Comparison of ENCODE assay signal across 15 cellular contexts in genomic region chr13:80923907-80924306, GRCh38.
DNase-seq lines count a peak whose midpoint lies in the region; TF ChIP-seq lines count a peak whose summit lies in the region.
"Had no signal": no experiment of that assay in that cellular context is flagged by ENCODE, and none has a peak within 500 bp of the region (broad histone marks: within the 10 kb centered on the region; RNA-seq: fewer than 3 reads in every experiment).

No MANE protein-coding gene starts in this region.

- H3K4me3 ChIP-seq in choroid plexus epithelial cell (ENCODE audit: low read depth, low read length) (no peak overlapping the region), hepatocyte (no peak overlapping the region)
- H3K4me3 ChIP-seq: lung had no signal

- no peaks in the 10 kb centered on the region for H3K4me1 ChIP-seq in hepatocyte (ENCODE audit: insufficient read depth)

- H3K9me3 ChIP-seq in hepatocyte (ENCODE audit: low read depth): no peaks in the 10 kb centered on the region
- H3K9me3 ChIP-seq: neutrophil had no signal

- no peaks in the 10 kb centered on the region for H3K79me2 ChIP-seq in hepatocyte

- no peaks in the 10 kb centered on the region for H3K36me3 ChIP-seq in hepatocyte (replicated peaks; ENCODE audit: insufficient read depth, low read depth)
- H3K36me3 ChIP-seq: neutrophil had no signal

- in situ Hi-C loops in GM13977 (cut with MboI; ENCODE audit: low pct_unique_long_range_greater_than_20kb, low sequenced_read_pairs, unreplicated experiment) (no loop called here), G401 (cut with HindIII; ENCODE audit: low sequenced_read_pairs) (no loop called here)

- no peak overlapping the region for H2AFZ ChIP-seq in hepatocyte

- no peaks in the 10 kb centered on the region for H3K9me2 ChIP-seq in hepatocyte (replicated peaks; ENCODE audit: insufficient read depth)

- no peak overlapping the region for H3K27ac ChIP-seq in hepatocyte
- H3K27ac ChIP-seq: neutrophil had no signal

- peak; percentile 21 for TF ChIP-seq CTCF in GM13977 (IDR thresholded peaks at IDR 0.05; ENCODE audit: extremely low read depth, insufficient read depth, missing control alignments)
- TF ChIP-seq CTCF in choroid plexus epithelial cell (conservative IDR thresholded peaks at IDR 0.05; ENCODE audit: low read depth, low read length): peak; percentile 53
- TF ChIP-seq CTCF in hepatocyte (IDR thresholded peaks at IDR 0.05; ENCODE audit: poor library complexity): peak; percentile 42

- no peaks in the 10 kb centered on the region for H3K27me3 ChIP-seq in hepatocyte
- H3K27me3 ChIP-seq: neutrophil had no signal

- peak; percentile 4 for DNase-seq in GM13977 (ENCODE audit: low spot score)
- DNase-seq in NCI-H1417 (lab: John Stamatoyannopoulos, UW): peak in 2 of 3 experiments; percentile 5 to 36
- DNase-seq in choroid plexus epithelial cell (ENCODE audit: low read depth): peak; percentile 36
- DNase-seq in hepatocyte (ENCODE audit: low spot score): no peak
- DNase-seq in NCI-H187 treated with DMSO at 0.1 percent for 48 hours (lab: John Stamatoyannopoulos, UW): no peak
- no peak for DNase-seq in G401 (ENCODE audit: low spot score)
- DNase-seq in H4 (ENCODE audit: low spot score): no peak
- DNase-seq in activated CD4-positive, CD25-positive, alpha-beta regulatory T cell treated with anti-CD3 and anti-CD28 coated beads, Interleukin-2, amount 50 U/mL, for 72 hours: no peak
- DNase-seq: activated T-cell treated with anti-CD3 and anti-CD28 coated beads, Interleukin-2, amount 50 U/mL, for 48 hours; amygdala; CD4-positive, alpha-beta T cell; effector CD8-positive, alpha-beta T cell; NCI-H1436 treated with DMSO at 0.1 percent for 48 hours had no signal

- H3K4me2 ChIP-seq in hepatocyte: no peak overlapping the region

- 94% methylated on average over 3 of the region's 3 CpGs for WGBS in hepatocyte (ENCODE audit: low lambda C conversion rate, missing lambda C conversion rate)

- no peaks in the 10 kb centered on the region for H4K20me1 ChIP-seq in hepatocyte (ENCODE audit: insufficient read depth, poor library complexity, severe bottlenecking)

Comparison
In these comparisons a context has a peak if more than half of its experiments do, and no peak if none do; other contexts are left out.
1. DNase-seq: peak in GM13977 (single experiment), NCI-H1417 (2 of 3) and choroid plexus epithelial cell (single experiment); none in hepatocyte (single experiment), NCI-H187 treated with DMSO at 0.1 percent for 48 hours (single experiment), G401 (single experiment), H4 (single experiment) and activated CD4-positive, CD25-positive, alpha-beta regulatory T cell treated with anti-CD3 and anti-CD28 coated beads, Interleukin-2, amount 50 U/mL, for 72 hours (single experiment).
2. Peak in every context shown above with its lines, with median percentiles within 50 percentile points of each other: CTCF ChIP-seq.